In the genomic region with DNA sequence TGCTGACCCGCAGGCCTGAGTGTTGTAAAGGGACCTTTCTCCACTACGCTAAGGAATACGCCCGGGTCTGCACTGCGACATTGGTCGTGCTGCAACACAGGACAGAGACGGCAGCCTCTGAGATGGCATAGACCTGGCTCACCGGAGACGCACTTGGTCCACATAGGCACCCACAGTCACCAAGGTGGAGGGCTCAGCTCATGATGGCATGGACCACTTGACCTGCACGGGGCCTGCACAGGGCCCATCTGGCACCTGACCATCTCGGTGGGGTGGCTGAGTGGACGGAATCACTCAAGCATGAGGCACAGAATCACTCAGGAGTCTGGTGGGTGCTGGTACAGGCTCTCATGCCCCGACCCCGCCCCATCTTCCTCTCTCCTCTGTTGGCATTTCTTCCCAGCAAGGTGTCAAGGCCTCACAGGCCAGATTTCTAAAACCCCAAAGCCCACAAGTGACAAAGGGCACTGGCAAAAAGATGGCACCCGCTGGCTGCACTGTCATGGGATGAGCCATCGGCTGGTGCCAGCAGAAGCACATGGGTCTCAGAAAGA, we compare ENCODE assay signal across 20 cellular contexts. TPM values are rescaled to one million over a fixed set of nuclear protein-coding genes. Genes with fewer than 3 reads are reported as not detected.
DNase-seq lines count a peak whose midpoint lies in the region; ATAC-seq and TF ChIP-seq lines count a peak whose summit lies in the region.
"Had no signal": no experiment of that assay in that cellular context is flagged by ENCODE, and none has a peak within 500 bp of the region (broad histone marks: within the 10 kb centered on the region; RNA-seq: fewer than 3 reads in every experiment).

No MANE protein-coding gene starts in this region.

- H2AFZ ChIP-seq in osteoblast (ENCODE audit: low read length) = no peak overlapping the region

- peaks cover 75% of the 10 kb centered on the region for H3K79me2 ChIP-seq in osteoblast (ENCODE audit: insufficient read depth, low read length)

- intact Hi-C loops in Right ventricle myocardium inferior (cut with DNase I) = no loop called here
- intact Hi-C loops in spleen (cut with DNase I; ENCODE audit: low total_unique reads) = no loop called here

- no peak for TF ChIP-seq POLR2A in spleen (IDR thresholded peaks at IDR 0.05)

- H3K27me3 ChIP-seq in right atrium auricular region = no peaks in the 10 kb centered on the region
- H3K27me3 ChIP-seq in spleen (replicated peaks in 1 of 7) = no peaks in the 10 kb centered on the region
- no peaks in the 10 kb centered on the region for H3K27me3 ChIP-seq in osteoblast (ENCODE audit: insufficient read depth, low read length)

- no peaks in the 10 kb centered on the region for H3K36me3 ChIP-seq in right atrium auricular region
- no peaks in the 10 kb centered on the region for H3K36me3 ChIP-seq in spleen
- no peaks in the 10 kb centered on the region for H3K36me3 ChIP-seq in osteoblast (ENCODE audit: insufficient read depth, low read length)

- H3K4me2 ChIP-seq in osteoblast (ENCODE audit: insufficient read depth, low read length) = no peak overlapping the region
- H3K4me2 ChIP-seq: A549 had no signal

- H3K27ac ChIP-seq in right atrium auricular region (no peak overlapping the region), spleen (no peak overlapping the region), osteoblast (ENCODE audit: low read depth, low read length) (no peak overlapping the region)
- H3K27ac ChIP-seq: 22Rv1, A549 had no signal

- 89 to 97% (median 96%) methylated on average over 12 to 16 of the region's 16 CpGs for WGBS in spleen, 5 donors

- H3K9me3 ChIP-seq in right atrium auricular region = no peaks in the 10 kb centered on the region
- no peaks in the 10 kb centered on the region for H3K9me3 ChIP-seq in spleen
- no peaks in the 10 kb centered on the region for H3K9me3 ChIP-seq in osteoblast (ENCODE audit: low read depth, low read length)
- H3K9me3 ChIP-seq: A549 had no signal

- H3K4me3 ChIP-seq in right atrium auricular region (no peak overlapping the region), spleen (no peak overlapping the region), osteoblast (ENCODE audit: insufficient read depth, low read length) (no peak overlapping the region)
- H3K4me3 ChIP-seq: A549, GM12878 had no signal

- H3K4me1 ChIP-seq in right atrium auricular region (no peaks in the 10 kb centered on the region), spleen (peaks cover 0 to 17% (median 5%) of the 10 kb centered on the region in 6 donors), osteoblast (ENCODE audit: insufficient read depth, low read length) (no peaks in the 10 kb centered on the region)
- H3K4me1 ChIP-seq: A549 had no signal

- peak; percentile 54 for DNase-seq in Right ventricle myocardium inferior (ENCODE audit: missing footprints)
- no peak for DNase-seq in right atrium auricular region (ENCODE audit: low spot score)
- peak; percentile 79 for DNase-seq in mesenteric fat pad (ENCODE audit: low spot score)
- peak; percentile 54 for DNase-seq in spleen
- DNase-seq in hippocampal formation (lab: John Stamatoyannopoulos, UW) = no peak
- no peak for DNase-seq in osteoblast (ENCODE audit: insufficient read length, low spot score, missing footprints)
- no peak for DNase-seq in AG08395 (ENCODE audit: low spot score)
- DNase-seq: C1 segment of cervical spinal cord; CD4-positive, CD25-positive, alpha-beta regulatory T cell; CD8-positive, alpha-beta memory T cell; COR-L47; DMS 273 treated with DMSO at 0.1 percent for 48 hours; DMS53; DND-41; EL; H9 had no signal

- TF ChIP-seq CTCF in right atrium auricular region (IDR thresholded peaks at IDR 0.05) (no peak), spleen (IDR thresholded peaks at IDR 0.05 in 8 of 11, conservative IDR thresholded peaks at IDR 0.05 in 3 of 11) (no peak), osteoblast (IDR thresholded peaks at IDR 0.05; ENCODE audit: extremely low read depth, low read depth, low read length) (no peak)

- ATAC-seq in Right ventricle myocardium inferior = no peak
- ATAC-seq: A549, GM12878 had no signal

- peaks cover 18% of the 10 kb centered on the region for H4K20me1 ChIP-seq in osteoblast (ENCODE audit: insufficient read depth, low read length)

RNA-seq across cellular contexts. Expression of gene TSHZ3, which starts 45.9 kb away (rescaled TPM):
- total RNA-seq in Right ventricle myocardium inferior = 3.5 TPM
- total RNA-seq in right atrium auricular region = 1 to 10 TPM; 3.9 to 5.6 TPM
- total RNA-seq in mesenteric fat pad = 12.6 TPM
- 10 to 100 TPM; 10.0 to 24.6 (median 15.8) TPM for total RNA-seq in spleen
- 1 to 10 TPM; 1.2 to 3.6 (median 1.3) TPM for polyA plus RNA-seq in spleen
- total RNA-seq in osteoblast = 7.6 and 9.4 TPM in 2 replicates
- total RNA-seq: G401 had no signal
- polyA plus RNA-seq: GM12878 had no signal

Comparison
In these comparisons a context has a peak if more than half of its experiments do, and no peak if none do; other contexts are left out.
1. DNase-seq: peak in Right ventricle myocardium inferior (single experiment), mesenteric fat pad (single experiment) and spleen (single experiment); none in right atrium auricular region (single experiment), hippocampal formation (0 of 2), osteoblast (single experiment) and AG08395 (single experiment).